8 cellular contexts compared by ENCODE assay signal in the genomic region with DNA sequence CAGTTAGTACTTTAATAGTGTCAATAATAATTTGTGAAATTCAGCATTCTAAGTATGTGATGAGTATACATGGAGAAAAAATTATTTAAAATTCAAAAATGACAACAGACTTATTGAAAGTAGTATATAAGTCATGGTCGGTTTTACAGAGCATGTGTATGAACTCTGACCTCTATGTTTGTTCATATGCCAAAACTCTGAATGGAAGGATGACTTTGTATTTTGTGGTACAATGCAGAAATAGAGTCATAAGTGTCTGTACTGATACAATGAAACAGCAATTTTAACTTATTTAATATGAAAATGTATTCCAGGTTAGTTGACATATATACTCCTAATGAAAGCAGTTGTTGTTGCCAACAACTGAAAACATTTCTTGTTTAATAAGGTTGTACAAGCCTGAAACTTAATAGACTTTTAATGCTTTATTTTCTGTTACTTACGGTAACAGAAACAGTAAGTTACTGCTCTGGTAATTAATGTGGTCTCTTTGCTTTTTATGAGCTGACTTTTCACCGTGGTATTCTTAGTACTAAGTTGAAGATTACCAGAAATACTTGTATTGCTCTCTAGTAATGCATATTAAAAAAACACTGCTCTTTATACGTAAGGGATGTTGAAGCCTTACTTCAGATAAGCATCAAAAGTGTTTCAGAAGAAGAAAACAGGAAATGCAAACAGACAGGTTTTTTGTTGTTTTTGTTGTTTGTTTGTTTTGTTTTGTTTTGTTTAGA. TPM values are rescaled to one million over a fixed set of nuclear protein-coding genes. Genes with fewer than 3 reads are reported as not detected.
A peak's percentile ranks its signal among the peaks of the same experiment; 100 is the strongest.
DNase-seq lines count a peak whose midpoint lies in the region; ATAC-seq and TF ChIP-seq lines count a peak whose summit lies in the region.

No MANE protein-coding gene starts in this region.

- peaks cover 50% of the 10 kb centered on the region for H3K4me1 ChIP-seq in CD4-positive, alpha-beta memory T cell (ENCODE audit: insufficient read depth, low read length)
- peaks cover 0 to 12% of the 10 kb centered on the region in 2 donors for H3K4me1 ChIP-seq in breast epithelium

- POLR2A ChIA-PET in CD4-positive, alpha-beta memory T cell (lab: Charles Lee; ENCODE audit: partially characterized antibody), result no interaction called here
- POLR2A ChIA-PET in HEK293T (lab: Yijun Ruan, JAX), result no interaction called here

- peaks cover 0 to 3% (median 0%) of the 10 kb centered on the region in 8 donors for H3K9me3 Mint-ChIP-seq in CD4-positive, alpha-beta memory T cell
- H3K9me3 Mint-ChIP-seq in naive B cell, result no peaks in the 10 kb centered on the region

- peak overlapping the region; percentile 96 to 100 (median 98) for H3K4me3 Mint-ChIP-seq in CD4-positive, alpha-beta memory T cell
- H3K4me3 Mint-ChIP-seq in naive B cell, result peak overlapping the region; percentile 94 to 100 (median 99)

- peak in 1 of 5 donors; percentile 34 for DNase-seq in CD4-positive, alpha-beta memory T cell
- DNase-seq in breast epithelium (ENCODE audit: low spot score in 2 of 2), result no peak
- no peak for DNase-seq in naive B cell
- no peak for DNase-seq in HEK293T (ENCODE audit: extremely low spot score)
- no peak for DNase-seq in T-helper 9 cell
- DNase-seq in DMS79 (lab: John Stamatoyannopoulos, UW), result no peak

- no peaks in the 10 kb centered on the region for H3K9me3 ChIP-seq in CD4-positive, alpha-beta memory T cell (ENCODE audit: control insufficient read depth in 1 of 2, low read length in 2 of 2)
- H3K9me3 ChIP-seq in KOPT-K1 (ENCODE audit: insufficient read depth, low read length, poor library complexity, severe bottlenecking), result no peaks in the 10 kb centered on the region
- H3K9me3 ChIP-seq in breast epithelium, result no peaks in the 10 kb centered on the region

- CTCF ChIA-PET in CD4-positive, alpha-beta memory T cell (lab: Charles Lee; ENCODE audit: partially characterized antibody), result interaction anchor here (0.9 kb wide), 1 partner anchor 278 kb away, joined by 4 read pairs; no protein-coding TSS in a partner anchor
- CTCF ChIA-PET in HEK293T (lab: Yijun Ruan, JAX), result no interaction called here

- H3K36me3 ChIP-seq in CD4-positive, alpha-beta memory T cell (ENCODE audit: insufficient read depth, low read length), result no peaks in the 10 kb centered on the region
- H3K36me3 ChIP-seq in KOPT-K1 (ENCODE audit: insufficient read depth, low read length) (peaks cover 22% of the 10 kb centered on the region), breast epithelium (no peaks in the 10 kb centered on the region)

- intact Hi-C loops in CD4-positive, alpha-beta memory T cell (cut with micrococcal nuclease), result loop anchor here (2.0 to 5.0 kb wide), 8 partner anchors 61 to 1142 kb away; a partner anchor contains a TSS
- intact Hi-C loops in breast epithelium (cut with DNase I; ENCODE audit: low total_unique reads), result loop anchor here (10.0 kb wide), 1 partner anchor 275 kb away; a partner anchor contains a TSS

- H3K27ac Mint-ChIP-seq in CD4-positive, alpha-beta memory T cell, result peak overlapping the region; percentile 76 to 99 (median 97)
- peak overlapping the region in 5 of 6 donors; percentile 51 to 98 (median 71) for H3K27ac Mint-ChIP-seq in naive B cell

- H3K27me3 Mint-ChIP-seq in CD4-positive, alpha-beta memory T cell, result no peaks in the 10 kb centered on the region
- H3K27me3 Mint-ChIP-seq in naive B cell, result no peaks in the 10 kb centered on the region

- peak overlapping the region; percentile 88 for H3K27ac ChIP-seq in CD4-positive, alpha-beta memory T cell (ENCODE audit: low read depth, low read length)
- H3K27ac ChIP-seq in KOPT-K1 (ENCODE audit: low read depth, low read length, poor library complexity, severe bottlenecking), result peak overlapping the region; percentile 90
- peak overlapping the region; percentile 17 to 98 for H3K27ac ChIP-seq in breast epithelium

- ATAC-seq in naive B cell (ENCODE audit: low read depth in 2 of 2) (no peak), GM21786 (IDR thresholded peaks at IDR 0.05; ENCODE audit: unreplicated experiment) (no peak)

- no peak for TF ChIP-seq POLR2A in breast epithelium (IDR thresholded peaks at IDR 0.05)

- H3K27me3 ChIP-seq in CD4-positive, alpha-beta memory T cell (ENCODE audit: insufficient read depth, low read length), result no peaks in the 10 kb centered on the region
- H3K27me3 ChIP-seq in breast epithelium, result no peaks in the 10 kb centered on the region

- H3K4me1 Mint-ChIP-seq in CD4-positive, alpha-beta memory T cell, result peaks cover 27 to 60% (median 40%) of the 10 kb centered on the region in 4 donors
- peaks cover 31 to 64% (median 44%) of the 10 kb centered on the region in 3 donors for H3K4me1 Mint-ChIP-seq in naive B cell

- H3K36me3 Mint-ChIP-seq in CD4-positive, alpha-beta memory T cell, result peaks cover 0 to 13% of the 10 kb centered on the region in 2 donors
- H3K36me3 Mint-ChIP-seq in naive B cell, result peaks cover 0 to 8% of the 10 kb centered on the region in 2 donors

- H3K4me3 ChIP-seq in CD4-positive, alpha-beta memory T cell (ENCODE audit: low read length in 2 of 2), result peak overlapping the region; percentile 79 to 93
- H3K4me3 ChIP-seq in breast epithelium, result peak overlapping the region; percentile 91 to 99 (median 93)

- no peak for TF ChIP-seq CTCF in breast epithelium (IDR thresholded peaks at IDR 0.05)

TF ChIP-seq in HEK293T, 16 proteins besides CTCF, POLR2A, EP300 and RAD21:
- no peak for TF ChIP-seq SP1 (IDR thresholded peaks at IDR 0.05)
- TF ChIP-seq ARNT (IDR thresholded peaks at IDR 0.05), result no peak
- TF ChIP-seq TARDBP (IDR thresholded peaks at IDR 0.05), result no peak
- no peak for TF ChIP-seq ZNF384 (IDR thresholded peaks at IDR 0.05)
- TF ChIP-seq L3MBTL2 (conservative IDR thresholded peaks at IDR 0.05), result no peak
TF ChIP-seq in HEK293T: peak in this region for 0.

RNA-seq across cellular contexts. Expression of a gene that starts 1.9 kb away (rescaled TPM):
- total RNA-seq in CD4-positive, alpha-beta memory T cell, result 10 to 100 TPM; 45.0 to 51.2 TPM
- 10 to 100 TPM; 53.9 to 79.5 TPM for polyA plus RNA-seq in CD4-positive, alpha-beta memory T cell
- 10 to 100 TPM; 28.5 to 31.0 (median 29.9) TPM for total RNA-seq in breast epithelium
- 10 to 100 TPM; 60.0 to 81.2 (median 69.2) TPM for polyA plus RNA-seq in naive B cell (ENCODE audit: low read depth in 6 of 6)
